Comparison of ENCODE assay signal across 11 cellular contexts in genomic region chr5:131528682-131529081, GRCh38.
DNase-seq lines count a peak whose midpoint lies in the region; ATAC-seq and TF ChIP-seq lines count a peak whose summit lies in the region.
"Had no signal": no experiment of that assay in that cellular context is flagged by ENCODE, and none has a peak within 500 bp of the region (broad histone marks: within the 10 kb centered on the region; RNA-seq: fewer than 3 reads in every experiment).

No MANE protein-coding gene starts in this region.

- H3K4me3 ChIP-seq in HEK293 (ENCODE audit: low read depth, low read length) = no peak overlapping the region
- H3K4me3 ChIP-seq: A549, transverse colon had no signal

- H3K4me1 ChIP-seq in HEK293 (ENCODE audit: control insufficient read depth, insufficient read depth, low read length) = peaks cover 29% of the 10 kb centered on the region

- peaks cover 9% of the 10 kb centered on the region for H3K36me3 Mint-ChIP-seq in T-helper 17 cell (ENCODE audit: low read depth)
- no peaks in the 10 kb centered on the region for H3K36me3 Mint-ChIP-seq in natural killer cell

- H3K4me1 Mint-ChIP-seq in T-helper 17 cell (peaks cover 50% of the 10 kb centered on the region), natural killer cell (peaks cover 51 to 72% of the 10 kb centered on the region in 2 donors)

- H3K27ac ChIP-seq in HEK293 (ENCODE audit: extremely low read depth, low read depth, low read length) = no peak overlapping the region
- H3K27ac ChIP-seq: A549, transverse colon had no signal

- peak; percentile 30 for DNase-seq in SKM-1 treated with dmso at 0.1 percent for 144 hours (lab: John Stamatoyannopoulos, UW; ENCODE audit: unreplicated experiment)
- no peak for DNase-seq in SKM-1 (lab: John Stamatoyannopoulos, UW; ENCODE audit: unreplicated experiment)
- no peak for DNase-seq in T-helper 17 cell
- no peak for DNase-seq in natural killer cell
- DNase-seq in RKO (ENCODE audit: low spot score) = no peak
- DNase-seq: MM.1S, transverse colon had no signal

- intact Hi-C loops in natural killer cell (cut with micrococcal nuclease) = no loop called here

- H3K27ac Mint-ChIP-seq in T-helper 17 cell = peak overlapping the region; percentile 83
- peak overlapping the region; percentile 56 to 82 for H3K27ac Mint-ChIP-seq in natural killer cell

- POLR2A ChIA-PET in HEK293 (lab: Yijun Ruan, JAX) = no interaction called here

- CTCF ChIA-PET in HEK293 (lab: Yijun Ruan, JAX) = interaction anchor here (0.7 kb wide), 1 partner anchor 898 kb away, joined by 3 read pairs; no protein-coding TSS in a partner anchor

- H3K36me3 ChIP-seq in HEK293 (ENCODE audit: control insufficient read depth in 2 of 2, insufficient read depth in 1 of 2, low read length in 2 of 2) = no peaks in the 10 kb centered on the region
- H3K36me3 ChIP-seq: transverse colon had no signal

- no peaks in the 10 kb centered on the region for H3K9me3 ChIP-seq in HEK293 (ENCODE audit: control insufficient read depth, insufficient read depth, low read depth, low read length)
- no peaks in the 10 kb centered on the region for H3K9me3 ChIP-seq in T-helper 17 cell (ENCODE audit: control insufficient read depth, low read length, poor library complexity, severe bottlenecking)
- H3K9me3 ChIP-seq: A549, transverse colon had no signal

- TF ChIP-seq CTCF in HEK293 (tag by site-specific recombination; IDR thresholded peaks at IDR 0.05) (no peak), natural killer cell (IDR thresholded peaks at IDR 0.05) (no peak)

- H3K4me3 Mint-ChIP-seq in T-helper 17 cell (peak overlapping the region; percentile 69), natural killer cell (peak overlapping the region; percentile 7)

- no peaks in the 10 kb centered on the region for H3K9me3 Mint-ChIP-seq in natural killer cell

- no peak for ATAC-seq in T-helper 17 cell
- peak in 1 of 3 donors; percentile 20 for ATAC-seq in natural killer cell
- no peak for ATAC-seq in HG03521 (IDR thresholded peaks at IDR 0.05; ENCODE audit: unreplicated experiment)
- no peak for ATAC-seq in HG03045 (IDR thresholded peaks at IDR 0.05; ENCODE audit: unreplicated experiment)
- ATAC-seq: A549 had no signal

- H3K27me3 Mint-ChIP-seq in T-helper 17 cell (no peaks in the 10 kb centered on the region), natural killer cell (ENCODE audit: low read depth in 2 of 2) (no peaks in the 10 kb centered on the region)

TF ChIP-seq in HEK293, 187 proteins besides CTCF, POLR2A, EP300 and RAD21:
- peak; percentile 15; the same call in 1 of the 2 replicates for TF ChIP-seq PRDM1 (tag by site-specific recombination; IDR thresholded peaks at IDR 0.05)
- TF ChIP-seq EGR2 (tag by site-specific recombination; IDR thresholded peaks at IDR 0.05; ENCODE audit: low read depth) = peak; percentile 48
- no peak for TF ChIP-seq ZNF114 (tag by site-specific recombination; IDR thresholded peaks at IDR 0.05)
- TF ChIP-seq ZNF530 (tag by site-specific recombination; IDR thresholded peaks at IDR 0.05; ENCODE audit: low read depth) = no peak
- no peak for TF ChIP-seq PRDM6 (tag by site-specific recombination; IDR thresholded peaks at IDR 0.05)
- TF ChIP-seq ZNF513 (tag by site-specific recombination; IDR thresholded peaks at IDR 0.05) = no peak
- TF ChIP-seq ZNF521 (tag by site-specific recombination; IDR thresholded peaks at IDR 0.05) = no peak
- no peak for TF ChIP-seq ZNF335 (tag by site-specific recombination; conservative IDR thresholded peaks at IDR 0.05)
TF ChIP-seq in HEK293: peak in this region for 2.
